ENCODE assay signal across 17 cellular contexts in the genomic region with DNA sequence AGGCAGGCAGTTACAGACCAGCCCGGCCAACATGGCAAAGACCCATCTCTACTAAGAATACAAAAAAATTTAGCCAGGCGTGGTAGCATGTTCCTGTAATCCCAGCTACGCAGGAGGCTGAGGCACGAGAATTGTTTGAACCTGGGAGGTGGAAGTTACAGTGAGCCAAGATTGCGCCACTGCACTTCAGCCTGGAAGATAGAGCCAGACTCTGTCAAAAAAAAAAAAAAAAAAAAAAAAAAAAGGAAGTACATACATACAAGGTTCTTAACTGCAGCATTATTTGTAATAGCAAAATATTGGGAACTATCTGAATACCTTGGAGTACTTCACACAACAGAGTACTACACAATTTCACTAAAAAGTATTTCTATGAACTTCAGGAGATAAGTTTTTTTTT.
DNase-seq lines count a peak whose midpoint lies in the region; ATAC-seq and TF ChIP-seq lines count a peak whose summit lies in the region.
"Had no signal": no experiment of that assay in that cellular context is flagged by ENCODE, and none has a peak within 500 bp of the region (broad histone marks: within the 10 kb centered on the region; RNA-seq: fewer than 3 reads in every experiment).

No MANE protein-coding gene starts in this region.

- no peak overlapping the region for H3K4ac ChIP-seq in neuronal stem cell (ENCODE audit: low read length)

- H2BK120ac ChIP-seq in neuronal stem cell (ENCODE audit: low read depth, low read length), result no peak overlapping the region

- no peak overlapping the region for H2AK5ac ChIP-seq in neuronal stem cell (ENCODE audit: low read depth, low read length)

- no peak overlapping the region for H4K8ac ChIP-seq in neuronal stem cell (ENCODE audit: low read depth, low read length)

- POLR2A ChIA-PET in activated CD4-positive, alpha-beta T cell treated with anti-CD3 and anti-CD28 coated beads, Interleukin-2, amount 10 ng/mL, durations not matched to agents 7 days and 5 days (lab: Charles Lee), result no interaction called here
- POLR2A ChIA-PET in naive thymus-derived CD4-positive, alpha-beta T cell (lab: Charles Lee), result no interaction called here

- H3K4me1 ChIP-seq in naive thymus-derived CD4-positive, alpha-beta T cell (ENCODE audit: control insufficient read depth in 2 of 2, insufficient read depth in 2 of 2, low read length in 2 of 2), result peaks cover 0 to 8% of the 10 kb centered on the region in 2 donors
- H3K4me1 ChIP-seq in prostate gland (replicated peaks), result no peaks in the 10 kb centered on the region
- no peaks in the 10 kb centered on the region for H3K4me1 ChIP-seq in neuronal stem cell (ENCODE audit: control insufficient read depth in 2 of 2, insufficient read depth in 1 of 2, low read depth in 1 of 2, low read length in 2 of 2)
- H3K4me1 ChIP-seq: suprapubic skin had no signal

- H3K23ac ChIP-seq in neuronal stem cell (ENCODE audit: low read depth, low read length, poor library complexity), result no peak overlapping the region

- H3K27ac Mint-ChIP-seq in activated CD4-positive, alpha-beta T cell treated with anti-CD3 and anti-CD28 coated beads, Interleukin-2, amount 10 ng/mL, durations not matched to agents 7 days and 5 days, result peak overlapping the region; percentile 87
- peak overlapping the region; percentile 91 for H3K27ac Mint-ChIP-seq in activated T-helper 17 cell treated with anti-CD3 and anti-CD28 coated beads, Interleukin-2, amount 50 U/mL, for 72 hours
- H3K27ac Mint-ChIP-seq in naive thymus-derived CD4-positive, alpha-beta T cell, result peak overlapping the region in 1 of 9 donors; percentile 88
- H3K27ac Mint-ChIP-seq: naive B cell had no signal

- H3K36me3 ChIP-seq in naive thymus-derived CD4-positive, alpha-beta T cell (ENCODE audit: control insufficient read depth in 2 of 3, insufficient read depth in 3 of 3, low read length in 3 of 3), result no peaks in the 10 kb centered on the region
- H3K36me3 ChIP-seq in prostate gland, result no peaks in the 10 kb centered on the region
- no peaks in the 10 kb centered on the region for H3K36me3 ChIP-seq in neuronal stem cell (replicated peaks in 1 of 2; ENCODE audit: control insufficient read depth in 2 of 2, insufficient read depth in 2 of 2, low read length in 2 of 2)
- H3K36me3 ChIP-seq: cardiac muscle cell, suprapubic skin had no signal

- no peak overlapping the region for H3K14ac ChIP-seq in neuronal stem cell (ENCODE audit: low read length)

- no peak for TF ChIP-seq CTCF in prostate gland (IDR thresholded peaks at IDR 0.05)

- H3K9me3 ChIP-seq in naive thymus-derived CD4-positive, alpha-beta T cell (ENCODE audit: control insufficient read depth in 2 of 3, low read length in 3 of 3), result no peaks in the 10 kb centered on the region
- no peaks in the 10 kb centered on the region for H3K9me3 ChIP-seq in prostate gland
- H3K9me3 ChIP-seq in neuronal stem cell (replicated peaks in 1 of 2; ENCODE audit: control insufficient read depth in 2 of 2, insufficient read depth in 1 of 2, low read depth in 1 of 2, low read length in 2 of 2), result no peaks in the 10 kb centered on the region
- H3K9me3 ChIP-seq: suprapubic skin had no signal

- H3K4me3 ChIP-seq in naive thymus-derived CD4-positive, alpha-beta T cell (ENCODE audit: low read length), result no peak overlapping the region
- no peak overlapping the region for H3K4me3 ChIP-seq in prostate gland
- H3K4me3 ChIP-seq in neuronal stem cell (ENCODE audit: low read length in 2 of 2), result no peak overlapping the region
- H3K4me3 ChIP-seq: A549, cardiac muscle cell, suprapubic skin had no signal

- CTCF ChIA-PET in activated CD4-positive, alpha-beta T cell treated with anti-CD3 and anti-CD28 coated beads, Interleukin-2, amount 10 ng/mL, durations not matched to agents 7 days and 5 days (lab: Charles Lee), result no interaction called here
- CTCF ChIA-PET in naive thymus-derived CD4-positive, alpha-beta T cell (lab: Charles Lee), result no interaction called here

- TF ChIP-seq POLR2A in prostate gland (IDR thresholded peaks at IDR 0.05), result no peak

- no peaks in the 10 kb centered on the region for H3K79me1 ChIP-seq in neuronal stem cell (ENCODE audit: low read depth, low read length)

- no peaks in the 10 kb centered on the region for H3K27me3 ChIP-seq in naive thymus-derived CD4-positive, alpha-beta T cell (ENCODE audit: control insufficient read depth in 2 of 2, insufficient read depth in 2 of 2, low read length in 2 of 2)
- no peaks in the 10 kb centered on the region for H3K27me3 ChIP-seq in prostate gland (replicated peaks; ENCODE audit: insufficient read depth)
- H3K27me3 ChIP-seq in neuronal stem cell (ENCODE audit: control insufficient read depth in 3 of 3, insufficient read depth in 3 of 3, low read depth in 1 of 3, low read length in 3 of 3), result no peaks in the 10 kb centered on the region
- H3K27me3 ChIP-seq: cardiac muscle cell, suprapubic skin had no signal

- no peak overlapping the region for H2BK12ac ChIP-seq in neuronal stem cell (ENCODE audit: low read length)

- H4K91ac ChIP-seq in neuronal stem cell (ENCODE audit: low read depth, low read length, poor library complexity), result no peak overlapping the region

- no peak overlapping the region for H2BK15ac ChIP-seq in neuronal stem cell (ENCODE audit: low read length)

- H2AFZ ChIP-seq in neuronal stem cell (ENCODE audit: low read length), result no peak overlapping the region

- H2BK5ac ChIP-seq in neuronal stem cell (ENCODE audit: low read length), result no peak overlapping the region

- H3K4me1 Mint-ChIP-seq in activated CD4-positive, alpha-beta T cell treated with anti-CD3 and anti-CD28 coated beads, Interleukin-2, amount 10 ng/mL, durations not matched to agents 7 days and 5 days, result peaks cover 46% of the 10 kb centered on the region
- peaks cover 54% of the 10 kb centered on the region for H3K4me1 Mint-ChIP-seq in activated T-helper 17 cell treated with anti-CD3 and anti-CD28 coated beads, Interleukin-2, amount 50 U/mL, for 72 hours
- H3K4me1 Mint-ChIP-seq in naive thymus-derived CD4-positive, alpha-beta T cell, result peaks cover 0 to 54% (median 4%) of the 10 kb centered on the region in 7 donors

- no peak overlapping the region for H3K4me3 Mint-ChIP-seq in activated CD4-positive, alpha-beta T cell treated with anti-CD3 and anti-CD28 coated beads, Interleukin-2, amount 10 ng/mL, durations not matched to agents 7 days and 5 days
- peak overlapping the region; percentile 73 for H3K4me3 Mint-ChIP-seq in activated T-helper 17 cell treated with anti-CD3 and anti-CD28 coated beads, Interleukin-2, amount 50 U/mL, for 72 hours
- peak overlapping the region in 1 of 10 donors; percentile 67 for H3K4me3 Mint-ChIP-seq in naive thymus-derived CD4-positive, alpha-beta T cell
- H3K4me3 Mint-ChIP-seq: naive B cell had no signal

- WGBS in prostate gland, result 92% methylated on average over 5 of the region's 5 CpGs
- WGBS in neuronal stem cell (ENCODE audit: extremely low coverage in 2 of 2, insufficient read length in 2 of 2, insufficient replicate concordance in 1 of 2), 2 donors, result no CpG with 5 or more reads among the region's 5 CpGs

- H3K18ac ChIP-seq in neuronal stem cell (ENCODE audit: low read length), result no peak overlapping the region

- H3K9ac ChIP-seq in neuronal stem cell (ENCODE audit: low read depth, low read length, poor library complexity), result no peak overlapping the region
- H3K9ac ChIP-seq: KMS-11 had no signal

- intact Hi-C loops in naive thymus-derived CD4-positive, alpha-beta T cell (cut with micrococcal nuclease), result loop anchor here in 1 of 2 donors (1.0 kb wide), 2 partner anchors 11 to 22 kb away; no protein-coding TSS in a partner anchor
- intact Hi-C loops in prostate gland (cut with DNase I), result no loop called here

- H3K27me3 Mint-ChIP-seq in activated CD4-positive, alpha-beta T cell treated with anti-CD3 and anti-CD28 coated beads, Interleukin-2, amount 10 ng/mL, durations not matched to agents 7 days and 5 days, result peaks cover 2% of the 10 kb centered on the region
- no peaks in the 10 kb centered on the region for H3K27me3 Mint-ChIP-seq in activated T-helper 17 cell treated with anti-CD3 and anti-CD28 coated beads, Interleukin-2, amount 50 U/mL, for 72 hours
- peaks cover 5 to 36% (median 14%) of the 10 kb centered on the region in 5 donors for H3K27me3 Mint-ChIP-seq in naive thymus-derived CD4-positive, alpha-beta T cell

- DNase-seq in activated CD4-positive, alpha-beta T cell treated with anti-CD3 and anti-CD28 coated beads, Interleukin-2, amount 10 ng/mL, durations not matched to agents 7 days and 5 days, result no peak
- DNase-seq in activated CD4-positive, alpha-beta T cell treated with anti-CD3 and anti-CD28 coated beads, Interleukin-2, amount 50 U/mL, for 4 hours, result no peak
- peak; percentile 60 to 63 for DNase-seq in NOMO-1 (lab: John Stamatoyannopoulos, UW; ENCODE audit: unreplicated experiment in 2 of 2)
- DNase-seq in naive thymus-derived CD4-positive, alpha-beta T cell, result no peak
- DNase-seq in NCI-H1436 (lab: John Stamatoyannopoulos, UW), result no peak
- no peak for DNase-seq in prostate gland (ENCODE audit: low spot score)
- DNase-seq in neuronal stem cell (ENCODE audit: low spot score), result no peak
- DNase-seq: activated CD8-positive, alpha-beta memory T cell treated with anti-CD3 and anti-CD28 coated beads for 24 hours; naive B cell; NCI-H187 treated with DMSO at 0.1 percent for 48 hours; NCI-H524 treated with DMSO at 0.1 percent for 48 hours; T-helper 9 cell had no signal

- peaks cover 14% of the 10 kb centered on the region for H3K36me3 Mint-ChIP-seq in activated CD4-positive, alpha-beta T cell treated with anti-CD3 and anti-CD28 coated beads, Interleukin-2, amount 10 ng/mL, durations not matched to agents 7 days and 5 days (ENCODE audit: low read depth)
- peaks cover 12% of the 10 kb centered on the region for H3K36me3 Mint-ChIP-seq in activated T-helper 17 cell treated with anti-CD3 and anti-CD28 coated beads, Interleukin-2, amount 50 U/mL, for 72 hours (ENCODE audit: low read depth)
- peaks cover 0 to 42% (median 0%) of the 10 kb centered on the region in 5 donors for H3K36me3 Mint-ChIP-seq in naive thymus-derived CD4-positive, alpha-beta T cell
- H3K36me3 Mint-ChIP-seq: naive B cell had no signal

- no peak overlapping the region for H3K27ac ChIP-seq in naive thymus-derived CD4-positive, alpha-beta T cell (ENCODE audit: low read depth, low read length)
- no peak overlapping the region for H3K27ac ChIP-seq in prostate gland
- no peak overlapping the region for H3K27ac ChIP-seq in neuronal stem cell (replicated peaks; ENCODE audit: low read length)
- H3K27ac ChIP-seq: cardiac muscle cell, KMS-11, suprapubic skin had no signal

- no peak for ATAC-seq in activated T-helper 17 cell treated with anti-CD3 and anti-CD28 coated beads, Interleukin-2, amount 50 U/mL, for 72 hours (replicated peaks)
- peak; percentile 41 for ATAC-seq in naive thymus-derived CD4-positive, alpha-beta T cell
- ATAC-seq: A549 had no signal

- H3K4me2 ChIP-seq in neuronal stem cell (ENCODE audit: insufficient read depth, low read length, poor library complexity, severe bottlenecking), result no peak overlapping the region
- H3K4me2 ChIP-seq: A549, KMS-11 had no signal

- H3K9me3 Mint-ChIP-seq in activated CD4-positive, alpha-beta T cell treated with anti-CD3 and anti-CD28 coated beads, Interleukin-2, amount 10 ng/mL, durations not matched to agents 7 days and 5 days, result peaks cover 8% of the 10 kb centered on the region
- H3K9me3 Mint-ChIP-seq in activated T-helper 17 cell treated with anti-CD3 and anti-CD28 coated beads, Interleukin-2, amount 50 U/mL, for 72 hours, result peaks cover 4% of the 10 kb centered on the region
- peaks cover 0 to 19% (median 0%) of the 10 kb centered on the region in 11 donors for H3K9me3 Mint-ChIP-seq in naive thymus-derived CD4-positive, alpha-beta T cell

Comparison
In these comparisons a context has a peak if more than half of its experiments do, and no peak if none do; other contexts are left out.
1. DNase-seq: peak in NOMO-1 (2 of 2); none in activated CD4-positive, alpha-beta T cell treated with anti-CD3 and anti-CD28 coated beads, Interleukin-2, amount 10 ng/mL, durations not matched to agents 7 days and 5 days (single experiment), activated CD4-positive, alpha-beta T cell treated with anti-CD3 and anti-CD28 coated beads, Interleukin-2, amount 50 U/mL, for 4 hours (0 of 2), naive thymus-derived CD4-positive, alpha-beta T cell (0 of 9), NCI-H1436 (single experiment), prostate gland (single experiment) and neuronal stem cell (single experiment).